In the genomic region with DNA sequence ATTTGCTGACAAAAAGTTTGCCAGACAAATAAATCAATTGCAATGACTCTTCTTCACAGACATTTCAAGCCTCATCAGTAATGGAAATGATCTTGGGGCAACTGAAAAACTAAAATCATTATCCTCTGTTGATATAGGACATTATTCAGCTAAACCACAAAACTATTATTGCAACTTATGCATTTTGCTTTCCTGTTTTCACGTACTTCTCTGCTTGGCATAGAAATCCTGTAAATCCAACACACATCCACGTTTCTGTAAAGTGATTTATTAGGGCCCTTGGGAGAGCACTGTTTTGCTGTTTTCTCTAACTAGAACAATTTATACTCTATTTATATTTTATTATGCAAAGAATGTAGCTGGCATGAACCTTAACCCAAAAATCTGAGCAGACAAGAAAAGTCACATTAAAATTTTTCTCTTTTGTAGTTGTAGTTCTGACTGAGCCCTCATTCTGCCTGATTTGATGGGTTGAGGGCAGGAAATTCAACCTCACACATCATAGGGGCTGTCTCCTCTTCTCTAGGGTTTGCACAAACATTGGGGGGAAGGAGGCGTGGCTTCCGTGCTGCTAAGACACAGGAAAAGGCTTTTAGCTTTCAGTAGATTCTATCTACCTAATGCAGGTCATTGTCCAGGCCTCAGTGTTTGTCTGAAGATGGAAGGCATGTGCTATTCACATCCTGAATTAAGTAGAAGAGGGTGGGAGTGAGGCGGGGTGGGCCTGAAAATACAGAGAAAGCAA, we compare ENCODE assay signal across 11 cellular contexts. TPM values are rescaled to one million over a fixed set of nuclear protein-coding genes. Genes with fewer than 3 reads are reported as not detected.
DNase-seq lines count a peak whose midpoint lies in the region; ATAC-seq and TF ChIP-seq lines count a peak whose summit lies in the region.
"Had no signal": no experiment of that assay in that cellular context is flagged by ENCODE, and none has a peak within 500 bp of the region (broad histone marks: within the 10 kb centered on the region; RNA-seq: fewer than 3 reads in every experiment).

No MANE protein-coding gene starts in this region.

- TF ChIP-seq CTCF in right atrium auricular region (IDR thresholded peaks at IDR 0.05) (no peak), upper lobe of right lung (IDR thresholded peaks at IDR 0.05) (no peak)

- no peak overlapping the region for H3K4me3 ChIP-seq in right atrium auricular region
- H3K4me3 ChIP-seq in upper lobe of right lung = no peak overlapping the region
- H3K4me3 ChIP-seq: body of pancreas, upper lobe of left lung had no signal

- H3K4me1 ChIP-seq in right atrium auricular region (no peaks in the 10 kb centered on the region), upper lobe of right lung (no peaks in the 10 kb centered on the region)
- H3K4me1 ChIP-seq: body of pancreas had no signal

- no peaks in the 10 kb centered on the region for H3K9me3 Mint-ChIP-seq in activated T-helper 2 cell treated with anti-CD3 and anti-CD28 coated beads, Interferon-gamma antibody, Interleukin-2, Interleukin-4, amounts not matched to agents 10 μg/mL and 5 μg/mL and 100 μg/mL, durations not matched to agents 14 hours and 24 hours and 36 hours
- peaks cover 0 to 2% (median 0%) of the 10 kb centered on the region in 9 donors for H3K9me3 Mint-ChIP-seq in naive thymus-derived CD8-positive, alpha-beta T cell

- DNase-seq in left cardiac atrium = peak; percentile 53
- no peak for DNase-seq in right atrium auricular region (ENCODE audit: low spot score)
- peak; percentile 59 for DNase-seq in activated T-helper 2 cell treated with anti-CD3 and anti-CD28 coated beads, Interferon-gamma antibody, Interleukin-2, Interleukin-4, amounts not matched to agents 10 μg/mL and 5 μg/mL and 100 μg/mL, durations not matched to agents 14 hours and 24 hours and 36 hours (ENCODE audit: low spot score)
- DNase-seq in naive thymus-derived CD8-positive, alpha-beta T cell = peak; percentile 58 to 91 (median 76)
- no peak for DNase-seq in upper lobe of right lung
- no peak for DNase-seq in GF-D8 (lab: John Stamatoyannopoulos, UW)
- no peak for DNase-seq in AG08396 (ENCODE audit: low spot score)
- DNase-seq: NCI-H2107 had no signal

- H3K27ac Mint-ChIP-seq in activated T-helper 2 cell treated with anti-CD3 and anti-CD28 coated beads, Interferon-gamma antibody, Interleukin-2, Interleukin-4, amounts not matched to agents 10 μg/mL and 5 μg/mL and 100 μg/mL, durations not matched to agents 14 hours and 24 hours and 36 hours = peak overlapping the region; percentile 81
- peak overlapping the region; percentile 0 to 98 (median 94) for H3K27ac Mint-ChIP-seq in naive thymus-derived CD8-positive, alpha-beta T cell

- H3K27me3 ChIP-seq in right atrium auricular region = no peaks in the 10 kb centered on the region
- no peaks in the 10 kb centered on the region for H3K27me3 ChIP-seq in upper lobe of right lung
- H3K27me3 ChIP-seq: body of pancreas, upper lobe of left lung had no signal

- intact Hi-C loops in left cardiac atrium (cut with DNase I) = no loop called here
- intact Hi-C loops in activated T-helper 2 cell treated with anti-CD3 and anti-CD28 coated beads, Interferon-gamma antibody, Interleukin-2, Interleukin-4, amounts not matched to agents 10 μg/mL and 5 μg/mL and 100 μg/mL, durations not matched to agents 14 hours and 24 hours and 36 hours (cut with micrococcal nuclease) = loop anchor here (1.0 kb wide), 1 partner anchor 11 kb away; the partner anchor contains the start of gene NUP107
- intact Hi-C loops in upper lobe of right lung (cut with DNase I) = no loop called here

- H3K27ac ChIP-seq in right atrium auricular region = no peak overlapping the region
- no peak overlapping the region for H3K27ac ChIP-seq in upper lobe of right lung
- H3K27ac ChIP-seq: body of pancreas had no signal

- peak overlapping the region; percentile 55 for H3K4me3 Mint-ChIP-seq in activated T-helper 2 cell treated with anti-CD3 and anti-CD28 coated beads, Interferon-gamma antibody, Interleukin-2, Interleukin-4, amounts not matched to agents 10 μg/mL and 5 μg/mL and 100 μg/mL, durations not matched to agents 14 hours and 24 hours and 36 hours (ENCODE audit: low read depth)
- peak overlapping the region; percentile 43 to 85 (median 75) for H3K4me3 Mint-ChIP-seq in naive thymus-derived CD8-positive, alpha-beta T cell

- H3K9me3 ChIP-seq in right atrium auricular region (no peaks in the 10 kb centered on the region), upper lobe of right lung (no peaks in the 10 kb centered on the region)
- H3K9me3 ChIP-seq: body of pancreas, upper lobe of left lung had no signal

- H3K36me3 Mint-ChIP-seq in activated T-helper 2 cell treated with anti-CD3 and anti-CD28 coated beads, Interferon-gamma antibody, Interleukin-2, Interleukin-4, amounts not matched to agents 10 μg/mL and 5 μg/mL and 100 μg/mL, durations not matched to agents 14 hours and 24 hours and 36 hours (ENCODE audit: low read depth) = peaks cover 3% of the 10 kb centered on the region
- peaks cover 0 to 6% (median 2%) of the 10 kb centered on the region in 3 donors for H3K36me3 Mint-ChIP-seq in naive thymus-derived CD8-positive, alpha-beta T cell

- peaks cover 39% of the 10 kb centered on the region for H3K4me1 Mint-ChIP-seq in activated T-helper 2 cell treated with anti-CD3 and anti-CD28 coated beads, Interferon-gamma antibody, Interleukin-2, Interleukin-4, amounts not matched to agents 10 μg/mL and 5 μg/mL and 100 μg/mL, durations not matched to agents 14 hours and 24 hours and 36 hours (ENCODE audit: low read depth)
- peaks cover 25 to 62% (median 60%) of the 10 kb centered on the region in 4 donors for H3K4me1 Mint-ChIP-seq in naive thymus-derived CD8-positive, alpha-beta T cell

- POLR2A ChIA-PET in naive thymus-derived CD8-positive, alpha-beta T cell (lab: Charles Lee) = interaction anchor here (0.5 to 3.4 kb wide), 12 partner anchors 11 to 136 kb away, joined by 3 to 25 read pairs (median 4); partner anchors contain the start of genes NUP107, RAP1B and SLC35E3

- no peaks in the 10 kb centered on the region for H3K27me3 Mint-ChIP-seq in activated T-helper 2 cell treated with anti-CD3 and anti-CD28 coated beads, Interferon-gamma antibody, Interleukin-2, Interleukin-4, amounts not matched to agents 10 μg/mL and 5 μg/mL and 100 μg/mL, durations not matched to agents 14 hours and 24 hours and 36 hours (ENCODE audit: low read depth)
- H3K27me3 Mint-ChIP-seq in naive thymus-derived CD8-positive, alpha-beta T cell = no peaks in the 10 kb centered on the region

- H3K36me3 ChIP-seq in right atrium auricular region (no peaks in the 10 kb centered on the region), upper lobe of right lung (no peaks in the 10 kb centered on the region)
- H3K36me3 ChIP-seq: upper lobe of left lung had no signal

- ATAC-seq in left cardiac atrium = peak in 1 of 2 donors; percentile 55
- peak; percentile 96 to 99 for ATAC-seq in naive thymus-derived CD8-positive, alpha-beta T cell
- peak; percentile 47 for ATAC-seq in upper lobe of right lung
- no peak for ATAC-seq in GM19452 (IDR thresholded peaks at IDR 0.05; ENCODE audit: unreplicated experiment)
- ATAC-seq: body of pancreas had no signal

RNA-seq across cellular contexts. Expression of gene NUP107, which starts 11.5 kb away (rescaled TPM):
- 10 to 100 TPM; 23.5 to 31.6 TPM for total RNA-seq in left cardiac atrium
- 10 to 100 TPM; 12.6 to 14.9 TPM for total RNA-seq in right atrium auricular region
- total RNA-seq in activated T-helper 2 cell treated with anti-CD3 and anti-CD28 coated beads, Interferon-gamma antibody, Interleukin-2, Interleukin-4, amounts not matched to agents 10 μg/mL and 5 μg/mL and 100 μg/mL, durations not matched to agents 14 hours and 24 hours and 36 hours = 101 and 106 TPM in 2 replicates
- 10 to 100 TPM; 69.9 to 78.5 TPM for total RNA-seq in naive thymus-derived CD8-positive, alpha-beta T cell
- 10 to 100 TPM; 21.3 to 39.0 (median 24.6) TPM for polyA plus RNA-seq in naive thymus-derived CD8-positive, alpha-beta T cell
- total RNA-seq in upper lobe of right lung = 22.7 TPM

Comparison
In these comparisons a context has a peak if more than half of its experiments do, and no peak if none do; other contexts are left out.
1. DNase-seq: peak in left cardiac atrium (single experiment), activated T-helper 2 cell treated with anti-CD3 and anti-CD28 coated beads, Interferon-gamma antibody, Interleukin-2, Interleukin-4, amounts not matched to agents 10 μg/mL and 5 μg/mL and 100 μg/mL, durations not matched to agents 14 hours and 24 hours and 36 hours (single experiment) and naive thymus-derived CD8-positive, alpha-beta T cell (10 of 10); none in right atrium auricular region (single experiment), upper lobe of right lung (single experiment), GF-D8 (single experiment) and AG08396 (single experiment).